Comparison of ENCODE assay signal across 2 cellular contexts in genomic region chr9:92590386-92590785, GRCh38.
TF ChIP-seq lines count a peak whose summit lies in the region.

No MANE protein-coding gene starts in this region.

TF ChIP-seq in liver, 16 proteins besides CTCF, POLR2A, EP300 and RAD21 (continued from another document):
- TF ChIP-seq REST (IDR thresholded peaks at IDR 0.05) (peak; percentile 36), SP1 (IDR thresholded peaks at IDR 0.05) (peak; percentile 15), HNF4G (IDR thresholded peaks at IDR 0.05) (no peak), HNF4A (conservative IDR thresholded peaks at IDR 0.05) (no peak), TAF1 (conservative IDR thresholded peaks at IDR 0.05) (no peak), ZBTB33 (IDR thresholded peaks at IDR 0.05) (no peak), YY1 (IDR thresholded peaks at IDR 0.05) (no peak), JUND (IDR thresholded peaks at IDR 0.05) (no peak)

TF ChIP-seq in HepG2, 621 proteins besides CTCF, POLR2A, EP300 and RAD21 (continued from another document):
- TF ChIP-seq ZNF276 (CRISPR knock-in tag; IDR thresholded peaks at IDR 0.05; ENCODE audit: low read depth) (no peak), ZBTB33 (CRISPR knock-in tag; IDR thresholded peaks at IDR 0.05) (no peak), ZFYVE20 (CRISPR knock-in tag; IDR thresholded peaks at IDR 0.05; ENCODE audit: borderline replicate concordance, low read depth) (no peak), ZNF205 (CRISPR knock-in tag; IDR thresholded peaks at IDR 0.05) (no peak)
